In the genomic region with DNA sequence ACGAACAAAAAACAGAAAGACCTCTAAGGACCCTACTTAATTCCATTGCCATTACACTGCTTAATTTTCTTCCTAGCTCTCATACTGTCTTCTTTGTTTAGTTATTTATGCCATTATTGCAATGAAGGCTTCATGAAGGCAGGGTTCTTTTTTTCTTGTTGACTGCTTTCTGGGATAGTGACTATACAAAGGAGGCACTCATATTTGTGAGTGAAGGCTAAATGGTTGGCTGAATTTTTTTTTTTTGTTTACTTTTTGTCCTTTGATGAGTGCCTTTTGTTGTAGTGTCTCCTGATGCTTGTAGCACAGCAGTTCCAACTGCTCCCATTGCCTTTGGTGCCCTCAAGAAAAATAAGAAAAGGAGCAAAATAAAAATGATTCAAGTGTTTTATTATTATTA, we compare ENCODE assay signal across 1 cellular context.
TF ChIP-seq lines count a peak whose summit lies in the region.

No MANE protein-coding gene starts in this region.

TF ChIP-seq in HepG2, 621 proteins besides CTCF, POLR2A, EP300 and RAD21 (continued from another document):
- TF ChIP-seq, protein P1, sequence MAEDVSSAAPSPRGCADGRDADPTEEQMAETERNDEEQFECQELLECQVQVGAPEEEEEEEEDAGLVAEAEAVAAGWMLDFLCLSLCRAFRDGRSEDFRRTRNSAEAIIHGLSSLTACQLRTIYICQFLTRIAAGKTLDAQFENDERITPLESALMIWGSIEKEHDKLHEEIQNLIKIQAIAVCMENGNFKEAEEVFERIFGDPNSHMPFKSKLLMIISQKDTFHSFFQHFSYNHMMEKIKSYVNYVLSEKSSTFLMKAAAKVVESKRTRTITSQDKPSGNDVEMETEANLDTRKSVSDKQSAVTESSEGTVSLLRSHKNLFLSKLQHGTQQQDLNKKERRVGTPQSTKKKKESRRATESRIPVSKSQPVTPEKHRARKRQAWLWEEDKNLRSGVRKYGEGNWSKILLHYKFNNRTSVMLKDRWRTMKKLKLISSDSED (CRISPR knock-in tag; IDR thresholded peaks at IDR 0.05) = no peak
- no peak for TF ChIP-seq ZNF83 (CRISPR knock-in tag; IDR thresholded peaks at IDR 0.05; ENCODE audit: borderline replicate concordance)
- TF ChIP-seq FOXP1 (IDR thresholded peaks at IDR 0.05) = peak; percentile 85
- peak; percentile 63 for TF ChIP-seq FOXP1 (CRISPR knock-in tag; IDR thresholded peaks at IDR 0.05)
